In the genomic region with DNA sequence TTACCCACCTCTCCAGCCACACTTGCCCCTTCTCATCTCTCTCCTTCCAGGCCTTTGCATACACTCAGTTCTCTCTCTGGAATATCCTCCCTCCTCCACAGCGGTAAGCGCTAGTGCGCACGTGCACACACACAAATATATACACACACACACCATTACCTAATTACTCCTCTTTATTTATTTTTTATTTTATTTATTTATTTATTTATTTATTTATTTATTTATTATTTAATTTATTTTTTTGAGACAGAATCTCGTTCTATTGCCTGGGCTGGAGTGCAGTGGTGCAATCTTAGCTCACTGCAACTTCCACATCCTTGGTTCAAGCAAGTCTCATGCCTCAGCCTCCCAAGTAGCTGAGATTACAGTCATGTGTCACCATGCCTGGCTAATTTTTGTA, we compare ENCODE assay signal across 28 cellular contexts. TPM values are rescaled to one million over a fixed set of nuclear protein-coding genes. Genes with fewer than 3 reads are reported as not detected.
"Had no signal": no experiment of that assay in that cellular context is flagged by ENCODE, and none has a peak within 500 bp of the region (broad histone marks: within the 10 kb centered on the region; RNA-seq: fewer than 3 reads in every experiment).

No MANE protein-coding gene starts in this region.

- H3K27me3 Mint-ChIP-seq: stimulated activated naive CD8-positive, alpha-beta T cell treated with anti-CD3 and anti-CD28 coated beads, Interleukin-15, amount 100 ng/mL, for 72 hours; stimulated activated naive CD8-positive, alpha-beta T cell treated with anti-CD3 and anti-CD28 coated beads, Interleukin-15, Interleukin-2, amounts not matched to agents 100 ng/mL and 50 ng/mL, for 24 hours had no signal

- DNase-seq: stimulated activated CD4-positive, alpha-beta T cell treated with anti-CD3 and anti-CD28 coated beads, Interleukin-2, amount 100 ng/mL, for 48 hours; stimulated activated CD4-positive, alpha-beta T cell treated with anti-CD3 and anti-CD28 coated beads, Interleukin-4, amount 100 ng/mL, for 1 hour; stimulated activated CD4-positive, alpha-beta T cell treated with anti-CD3 and anti-CD28 coated beads, Interleukin-4, amount 100 ng/mL, for 24 hours; stimulated activated CD4-positive, alpha-beta T cell treated with anti-CD3 and anti-CD28 coated beads, Interleukin-4, amount 100 ng/mL, for 4 hours; stimulated activated CD8-positive, alpha-beta memory T cell treated with anti-CD3 and anti-CD28 coated beads, Interleukin-4, amount 100 ng/mL, for 48 hours; stimulated activated naive B cell treated with anti-CD40 and anti-IgM and Interleukin-4, amounts not matched to agents 10 μg/mL and 1 μg/mL and 100 μg/mL, for 72 hours; stimulated activated naive CD4-positive, alpha-beta T cell; stimulated activated naive CD4-positive, alpha-beta T cell treated with Interleukin-2 at 50 U/mL for 16 hours; stimulated activated naive CD8-positive, alpha-beta T cell treated with anti-CD3 and anti-CD28 coated beads, Interleukin-15, amount 100 ng/mL, for 72 hours; stimulated activated naive CD8-positive, alpha-beta T cell treated with anti-CD3 and anti-CD28 coated beads, Interleukin-15, Interleukin-2, amounts not matched to agents 100 U/mL and 50 U/mL, for 24 hours; stomach; substantia nigra; testis; thyroid gland; tibial artery; transverse colon; trophoblast cell; upper lobe of left lung; upper lobe of right lung; uterus had no signal

- H3K36me3 Mint-ChIP-seq: stimulated activated effector memory CD8-positive, alpha-beta T cell treated with anti-CD3 and anti-CD28 coated beads, Interleukin-12 subunit alpha, Interleukin-12 subunit beta, amount 100 ng/mL, for 72 hours; stimulated activated memory B cell treated with anti-CD40 and anti-IgM and Interleukin-4, amounts not matched to agents 10 μg/mL and 1 μg/mL and 100 μg/mL, for 72 hours; stimulated activated naive B cell treated with anti-CD40 and anti-IgM and Interleukin-4, amounts not matched to agents 10 μg/mL and 1 μg/mL and 100 μg/mL, for 72 hours; type B pancreatic cell had no signal

- H3K9me3 ChIP-seq: stomach, suprapubic skin, testis, thoracic aorta, thyroid gland, tibial artery, tibial nerve, transverse colon, upper lobe of left lung, upper lobe of right lung, uterus, vagina had no signal

- H3K9me3 Mint-ChIP-seq: stimulated activated effector memory CD8-positive, alpha-beta T cell treated with anti-CD3 and anti-CD28 coated beads, Interleukin-12 subunit alpha, Interleukin-12 subunit beta, amount 100 ng/mL, for 72 hours; stimulated activated memory B cell treated with anti-CD40 and anti-IgM and Interleukin-4, amounts not matched to agents 10 μg/mL and 1 μg/mL and 100 μg/mL, for 72 hours; stimulated activated naive B cell treated with anti-CD40 and anti-IgM and Interleukin-4, amounts not matched to agents 10 μg/mL and 1 μg/mL and 100 μg/mL, for 72 hours; stimulated activated naive CD8-positive, alpha-beta T cell treated with anti-CD3 and anti-CD28 coated beads, Interleukin-15, amount 100 ng/mL, for 72 hours; stimulated activated naive CD8-positive, alpha-beta T cell treated with anti-CD3 and anti-CD28 coated beads, Interleukin-15, Interleukin-2, amounts not matched to agents 100 ng/mL and 50 ng/mL, for 24 hours; type B pancreatic cell had no signal

- H3K27me3 ChIP-seq: stomach, suprapubic skin, testis, thyroid gland, tibial artery, tibial nerve, transverse colon, upper lobe of left lung, upper lobe of right lung, uterus, vagina had no signal

- H3K4me3 Mint-ChIP-seq: stimulated activated effector memory CD8-positive, alpha-beta T cell treated with anti-CD3 and anti-CD28 coated beads, Interleukin-12 subunit alpha, Interleukin-12 subunit beta, amount 100 ng/mL, for 72 hours; stimulated activated memory B cell treated with anti-CD40 and anti-IgM and Interleukin-4, amounts not matched to agents 10 μg/mL and 1 μg/mL and 100 μg/mL, for 72 hours; stimulated activated naive B cell treated with anti-CD40 and anti-IgM and Interleukin-4, amounts not matched to agents 10 μg/mL and 1 μg/mL and 100 μg/mL, for 72 hours; stimulated activated naive CD8-positive, alpha-beta T cell treated with anti-CD3 and anti-CD28 coated beads, Interleukin-15, amount 100 ng/mL, for 72 hours; stimulated activated naive CD8-positive, alpha-beta T cell treated with anti-CD3 and anti-CD28 coated beads, Interleukin-15, Interleukin-2, amounts not matched to agents 100 ng/mL and 50 ng/mL, for 24 hours; type B pancreatic cell had no signal

- H3K27ac Mint-ChIP-seq: stimulated activated effector memory CD8-positive, alpha-beta T cell treated with anti-CD3 and anti-CD28 coated beads, Interleukin-12 subunit alpha, Interleukin-12 subunit beta, amount 100 ng/mL, for 72 hours; stimulated activated memory B cell treated with anti-CD40 and anti-IgM and Interleukin-4, amounts not matched to agents 10 μg/mL and 1 μg/mL and 100 μg/mL, for 72 hours; stimulated activated naive B cell treated with anti-CD40 and anti-IgM and Interleukin-4, amounts not matched to agents 10 μg/mL and 1 μg/mL and 100 μg/mL, for 72 hours; stimulated activated naive CD8-positive, alpha-beta T cell treated with anti-CD3 and anti-CD28 coated beads, Interleukin-15, amount 100 ng/mL, for 72 hours; stimulated activated naive CD8-positive, alpha-beta T cell treated with anti-CD3 and anti-CD28 coated beads, Interleukin-15, Interleukin-2, amounts not matched to agents 100 ng/mL and 50 ng/mL, for 24 hours; type B pancreatic cell had no signal

- H3K4me1 ChIP-seq: testis, upper lobe of right lung, uterus, vagina had no signal

- ATAC-seq: stimulated activated effector memory CD8-positive, alpha-beta T cell treated with anti-CD3 and anti-CD28 coated beads, Interleukin-12 subunit alpha, Interleukin-12 subunit beta, amount 100 ng/mL, for 72 hours; stimulated activated memory B cell treated with anti-CD40 and anti-IgM and Interleukin-4, amounts not matched to agents 10 μg/mL and 1 μg/mL and 100 μg/mL, for 72 hours; stimulated activated naive B cell treated with anti-CD40 and anti-IgM and Interleukin-4, amounts not matched to agents 10 μg/mL and 1 μg/mL and 100 μg/mL, for 72 hours; stimulated activated naive CD8-positive, alpha-beta T cell treated with anti-CD3 and anti-CD28 coated beads, Interleukin-15, amount 100 ng/mL, for 72 hours; stimulated activated naive CD8-positive, alpha-beta T cell treated with anti-CD3 and anti-CD28 coated beads, Interleukin-15, Interleukin-2, amounts not matched to agents 100 U/mL and 50 U/mL, for 24 hours; upper lobe of right lung had no signal

- H3K36me3 ChIP-seq: stomach, suprapubic skin, thoracic aorta, thyroid gland, tibial artery, tibial nerve, transverse colon, upper lobe of left lung, upper lobe of right lung, uterus, vagina had no signal

- H3K27ac ChIP-seq: stomach, suprapubic skin, testis, thoracic aorta, thyroid gland, tibial artery, tibial nerve, transverse colon, upper lobe of left lung, upper lobe of right lung, uterus, vagina had no signal

- H3K4me3 ChIP-seq: stomach, suprapubic skin, testis, thoracic aorta, thyroid gland, tibial artery, tibial nerve, transverse colon, upper lobe of left lung, upper lobe of right lung, uterus, vagina had no signal

RNA-seq across cellular contexts. Expression of a gene that starts 11.7 kb away (rescaled TPM):
- total RNA-seq: thoracic aorta had no signal

RNA-seq across cellular contexts. Expression of a gene that starts 34.7 kb away (rescaled TPM):
- total RNA-seq: uterus had no signal
